ENCODE assay signal across 1 cellular context in genomic region chr7:47943676-47944474, GRCh38.
TF ChIP-seq lines count a peak whose summit lies in the region.

No MANE protein-coding gene starts in this region.

TF ChIP-seq in WTC11, 78 proteins besides CTCF, POLR2A, EP300 and RAD21 (continued from another document):
- TF ChIP-seq STAT6 (CRISPR knock-in tag; conservative IDR thresholded peaks at IDR 0.05; ENCODE audit: low read depth): no peak
- TF ChIP-seq FOXJ3 (CRISPR knock-in tag; IDR thresholded peaks at IDR 0.05; ENCODE audit: borderline replicate concordance): no peak
- TF ChIP-seq RELA (CRISPR knock-in tag; IDR thresholded peaks at IDR 0.05; ENCODE audit: borderline replicate concordance): no peak
- no peak for TF ChIP-seq FOXK1 (CRISPR knock-in tag; IDR thresholded peaks at IDR 0.05)
- no peak for TF ChIP-seq ZNF532 (CRISPR knock-in tag; IDR thresholded peaks at IDR 0.05; ENCODE audit: borderline replicate concordance)
TF ChIP-seq in WTC11: peak in this region for 0.
